8 cellular contexts compared by ENCODE assay signal in genomic region chr1:161612322-161613141, GRCh38. TPM values are rescaled to one million over a fixed set of nuclear protein-coding genes. Genes with fewer than 3 reads are reported as not detected.
DNase-seq lines count a peak whose midpoint lies in the region; ATAC-seq and TF ChIP-seq lines count a peak whose summit lies in the region.
"Not testable (repeated sequence)": the region's sequence is repeated elsewhere in the genome, so short reads cannot be mapped to it uniquely, and the experiment has no call there.

No MANE protein-coding gene starts in this region.

- intact Hi-C loops in PC-3 (cut with micrococcal nuclease), result loop anchor here (2.0 to 10.0 kb wide), 2 partner anchors 48 to 126 kb away; no protein-coding TSS in a partner anchor

- ATAC-seq in GM21528 (IDR thresholded peaks at IDR 0.05; ENCODE audit: low FRiP score, unreplicated experiment) (peak; percentile 82), PC-3 (peak; percentile 84)
- peak; percentile 92 to 95 for ATAC-seq in activated T-cell treated with anti-CD3 and anti-CD28 coated beads, Interleukin-2, amount 50 U/mL, for 4 hours

- H3K36me3 ChIP-seq in PC-3 (ENCODE audit: low read depth, low read length), result not testable (repeated sequence)

- TF ChIP-seq CTCF in PC-3 (conservative IDR thresholded peaks at IDR 0.05; ENCODE audit: low read depth, low read length), result not testable (repeated sequence)

- CTCF ChIA-PET in PC-3 (lab: Charles Lee), result interaction anchor here (1.1 kb wide), 1 partner anchor 126 kb away, joined by 6 read pairs; no protein-coding TSS in a partner anchor

- POLR2A ChIA-PET in PC-3 (lab: Charles Lee; ENCODE audit: unreplicated experiment), result not testable (repeated sequence)

- H3F3A ChIP-seq in PC-3 (ENCODE audit: low read length, unreplicated experiment), result not testable (repeated sequence)

- H2AFZ ChIP-seq in PC-3 (ENCODE audit: low read length), result peak overlapping the region; percentile 87

- not testable (repeated sequence) for H3K79me2 ChIP-seq in PC-3 (ENCODE audit: low read length)

- H3K9me3 Mint-ChIP-seq in activated T-cell treated with anti-CD3 and anti-CD28 coated beads, Interleukin-2, amount 50 U/mL, for 4 hours, result not testable (repeated sequence)

- not testable (repeated sequence) for H3K36me3 Mint-ChIP-seq in activated T-cell treated with anti-CD3 and anti-CD28 coated beads, Interleukin-2, amount 50 U/mL, for 4 hours (ENCODE audit: insufficient read depth)

- H4K20me1 ChIP-seq in PC-3 (ENCODE audit: low read length), result not testable (repeated sequence)

- peak overlapping the region; percentile 89 for H3K4me3 Mint-ChIP-seq in activated T-cell treated with anti-CD3 and anti-CD28 coated beads, Interleukin-2, amount 50 U/mL, for 4 hours

- H3K9me2 ChIP-seq in PC-3 (replicated peaks; ENCODE audit: low read length), result not testable (repeated sequence)

- H3K9me3 ChIP-seq in PC-3 (ENCODE audit: low read length); mononuclear cell (ENCODE audit: low read depth, low read length): not testable (repeated sequence)

- DNase-seq in DMS 273 treated with DMSO at 0.1 percent for 48 hours (lab: John Stamatoyannopoulos, UW), result peak; percentile 98
- DNase-seq in HuH-7.5 (ENCODE audit: low spot score), result peak; percentile 70
- DNase-seq in PC-3, result peak; percentile 99
- peak; percentile 75 for DNase-seq in activated T-cell treated with anti-CD3 and anti-CD28 coated beads, Interleukin-2, amount 50 U/mL, for 4 hours
- DNase-seq in erythroblast (lab: John Stamatoyannopoulos, UW), result peak; percentile 96 to 97
- peak; percentile 72 to 93 for DNase-seq in stimulated activated CD8-positive, alpha-beta memory T cell treated with anti-CD3 and anti-CD28 coated beads, Interleukin-15, amount 100 ng/mL, for 48 hours (ENCODE audit: low read depth in 2 of 2)

- peak; percentile 86 for TF ChIP-seq POLR2A in erythroblast (IDR thresholded peaks at IDR 0.05; ENCODE audit: low read length)

- peak overlapping the region; percentile 66 for H3K4me3 ChIP-seq in PC-3 (ENCODE audit: low read length)
- H3K4me3 ChIP-seq in mononuclear cell (ENCODE audit: low read length), result peak overlapping the region; percentile 42

- not testable (repeated sequence) for H3K27me3 Mint-ChIP-seq in activated T-cell treated with anti-CD3 and anti-CD28 coated beads, Interleukin-2, amount 50 U/mL, for 4 hours (ENCODE audit: low read depth)

- peak overlapping the region; percentile 56 for H3K9ac ChIP-seq in PC-3 (ENCODE audit: low read length)

- H3K27ac ChIP-seq in PC-3 (ENCODE audit: low read length), result peak overlapping the region; percentile 40; the same call in 1 of the 2 replicates

- H3K27me3 ChIP-seq in PC-3 (ENCODE audit: low read length); mononuclear cell (ENCODE audit: insufficient read depth, low read length): not testable (repeated sequence)

- H3K4me1 ChIP-seq in PC-3 (ENCODE audit: insufficient read depth, low read length), result not testable (repeated sequence)
- peaks cover 16% of the 10 kb centered on the region for H3K4me1 ChIP-seq in mononuclear cell (ENCODE audit: insufficient read depth, low read length)

- H3K4me2 ChIP-seq in PC-3 (ENCODE audit: low read length), result peak overlapping the region; percentile 84

- BruUV-seq in PC-3 (replicated peaks; lab: Mats Ljungman, UMichigan), result TSS peak; percentile 76

- peaks cover 18% of the 10 kb centered on the region for H3K4me1 Mint-ChIP-seq in activated T-cell treated with anti-CD3 and anti-CD28 coated beads, Interleukin-2, amount 50 U/mL, for 4 hours (ENCODE audit: low read depth)

RNA-seq across cellular contexts. Expression of gene FCGR3B, which starts 18.4 kb away (rescaled TPM):
- not detected in 2 replicates for total RNA-seq in PC-3 (2014; rRNA removed)
- total RNA-seq in activated T-cell treated with anti-CD3 and anti-CD28 coated beads, Interleukin-2, amount 50 U/mL, for 4 hours, result not detected
- total RNA-seq in mononuclear cell, result 2.3 TPM

RNA-seq across cellular contexts. Expression of gene FCGR2B, which starts 50.4 kb away (rescaled TPM):
- total RNA-seq in PC-3 (2014; rRNA removed) (not detected in 2 replicates), mononuclear cell (30.7 TPM)
- under 1 TPM in 1 of 3 donors, not detected in 2; 0.13 TPM for total RNA-seq in activated T-cell treated with anti-CD3 and anti-CD28 coated beads, Interleukin-2, amount 50 U/mL, for 4 hours

Comparison
In these comparisons a context has a peak if more than half of its experiments do, and no peak if none do; other contexts are left out.
1. Peak in every context shown above with its lines: DNase-seq, ATAC-seq, H3K4me3 ChIP-seq and H3K27ac ChIP-seq.
2. RNA of gene FCGR2B, which starts 50.4 kb away (total RNA-seq): 30.7 TPM in mononuclear cell (single experiment); 0.13 TPM in activated T-cell treated with anti-CD3 and anti-CD28 coated beads, Interleukin-2, amount 50 U/mL, for 4 hours and not detected in PC-3; every median in the first group is over 10 times any median in the second.